Comparison of ENCODE assay signal across 18 cellular contexts in the genomic region with DNA sequence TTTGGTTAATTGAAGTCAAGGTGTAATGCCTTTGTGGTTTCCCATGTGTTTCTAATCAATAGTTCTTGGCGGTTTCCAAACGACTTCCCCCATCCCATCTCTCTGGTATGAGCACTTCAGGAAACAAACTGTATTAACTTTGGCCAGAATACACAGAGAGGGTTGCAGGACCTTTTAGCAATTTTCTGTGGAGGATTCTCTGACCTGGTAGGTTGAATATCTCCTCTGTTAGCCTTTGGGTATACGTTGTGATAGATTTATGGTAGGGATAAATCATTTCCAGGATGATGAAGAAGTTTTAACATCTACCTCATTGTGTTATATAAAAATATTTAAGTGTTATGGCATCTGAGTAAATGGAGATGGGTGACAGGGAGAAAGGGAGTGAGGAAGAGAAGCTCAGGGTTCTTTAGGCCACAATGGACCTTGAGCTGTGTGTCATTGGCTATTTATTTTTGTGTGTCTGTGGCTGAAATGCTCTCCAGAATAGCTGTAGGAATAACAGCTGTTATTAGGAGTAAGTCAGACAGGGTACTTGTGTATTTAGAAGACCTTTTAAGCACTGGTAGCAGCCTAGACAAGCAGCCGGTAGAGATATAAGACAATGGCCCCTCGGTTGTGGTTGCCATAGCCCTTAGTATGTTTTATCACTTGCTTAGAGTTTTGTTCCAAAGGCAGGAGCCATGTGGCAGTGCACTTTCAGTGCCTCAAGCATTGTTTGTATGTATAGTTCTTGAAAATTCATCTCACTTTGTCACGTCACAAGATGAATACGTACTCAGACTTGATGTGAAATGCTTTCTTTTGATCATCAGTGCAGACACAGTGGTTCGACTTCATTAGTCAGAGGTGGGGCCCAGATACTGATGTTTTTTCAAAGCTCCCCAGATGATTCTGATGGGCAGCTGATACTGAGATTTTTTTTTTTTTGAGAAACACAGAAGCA.
DNase-seq lines count a peak whose midpoint lies in the region; ATAC-seq and TF ChIP-seq lines count a peak whose summit lies in the region.
"Had no signal": no experiment of that assay in that cellular context is flagged by ENCODE, and none has a peak within 500 bp of the region (broad histone marks: within the 10 kb centered on the region; RNA-seq: fewer than 3 reads in every experiment).

No MANE protein-coding gene starts in this region.

- H3K4me1 ChIP-seq in RWPE2 (ENCODE audit: insufficient read depth, poor library complexity, severe bottlenecking) = peaks cover 47% of the 10 kb centered on the region
- H3K4me1 ChIP-seq: prostate gland had no signal

- peaks cover 74% of the 10 kb centered on the region for H3K4me1 Mint-ChIP-seq in neural crest cell

- TF ChIP-seq CTCF in RWPE2 (IDR thresholded peaks at IDR 0.05; ENCODE audit: poor library complexity, severe bottlenecking) (no peak), fibroblast of mammary gland (conservative IDR thresholded peaks at IDR 0.05; ENCODE audit: control insufficient read depth, insufficient read depth, low read depth, low read length) (no peak), neural crest cell (conservative IDR thresholded peaks at IDR 0.05) (no peak), GM13976 (IDR thresholded peaks at IDR 0.05; ENCODE audit: borderline replicate concordance, control extremely low read depth, extremely low read depth, insufficient read depth, missing control alignments) (no peak)

- no peak overlapping the region for H3K4me3 ChIP-seq in RWPE2 (ENCODE audit: severe bottlenecking)
- H3K4me3 ChIP-seq in fibroblast of mammary gland (ENCODE audit: control insufficient read depth, low read depth, low read length) = no peak overlapping the region
- H3K4me3 ChIP-seq: prostate gland, stomach had no signal

- no peak for ATAC-seq in RWPE2 (ENCODE audit: low read depth)
- no peak for ATAC-seq in HG03139 (IDR thresholded peaks at IDR 0.05; ENCODE audit: unreplicated experiment)
- ATAC-seq: left cardiac atrium had no signal

- H3K4me3 Mint-ChIP-seq in neural crest cell = no peak overlapping the region

- H3K27me3 ChIP-seq in RWPE2 (ENCODE audit: insufficient read depth, poor library complexity, severe bottlenecking) = no peaks in the 10 kb centered on the region
- H3K27me3 ChIP-seq: stomach had no signal

- no peaks in the 10 kb centered on the region for H3K36me3 ChIP-seq in RWPE2 (ENCODE audit: low read depth)
- H3K36me3 ChIP-seq: prostate gland, stomach, WERI-Rb-1 had no signal

- in situ Hi-C loops in Caki2 (cut with HindIII; ENCODE audit: low pct_unique_long_range_greater_than_20kb, low sequenced_read_pairs) = no loop called here
- in situ Hi-C loops in GM13976 (cut with MboI; ENCODE audit: low sequenced_read_pairs, unreplicated experiment) = loop anchor here (25.0 kb wide), 1 partner anchor 389 kb away; no protein-coding TSS in a partner anchor

- DNase-seq in Caki2 (ENCODE audit: low read depth) (peak; percentile 34), RWPE2 (ENCODE audit: low spot score) (no peak), fibroblast of mammary gland (ENCODE audit: low read depth) (peak; percentile 78), neural crest cell (ENCODE audit: low read depth, low spot score) (no peak), amygdala (lab: John Stamatoyannopoulos, UW) (no peak), GM13976 (ENCODE audit: low spot score) (no peak), NCI-H2171 treated with DMSO at 0.1 percent for 48 hours (lab: John Stamatoyannopoulos, UW) (no peak)
- DNase-seq: amniotic stem cell; cortex of kidney; H7; left cardiac atrium; NCI-H187 treated with DMSO at 0.1 percent for 48 hours; NCI-H526 treated with DMSO at 0.1 percent for 48 hours; stimulated activated CD4-positive, alpha-beta T cell treated with anti-CD3 and anti-CD28 coated beads, Interleukin-15, amount 100 ng/mL, for 24 hours; stomach; WERI-Rb-1 had no signal

- H3K9me3 Mint-ChIP-seq in neural crest cell = no peaks in the 10 kb centered on the region

- no peaks in the 10 kb centered on the region for H3K36me3 Mint-ChIP-seq in neural crest cell (ENCODE audit: low read depth)

- H3K27ac Mint-ChIP-seq in neural crest cell (ENCODE audit: unreplicated experiment) = peak overlapping the region; percentile 0

- H3K27me3 Mint-ChIP-seq in neural crest cell (ENCODE audit: low read depth) = no peaks in the 10 kb centered on the region

- H3K27ac ChIP-seq in RWPE2 (ENCODE audit: poor library complexity, severe bottlenecking) = peak overlapping the region; percentile 48
- H3K27ac ChIP-seq: prostate gland, stomach, WERI-Rb-1 had no signal

- no peaks in the 10 kb centered on the region for H3K9me3 ChIP-seq in RWPE2 (ENCODE audit: severe bottlenecking)
- H3K9me3 ChIP-seq: prostate gland, stomach had no signal

Comparison
In these comparisons a context has a peak if more than half of its experiments do, and no peak if none do; other contexts are left out.
1. DNase-seq: peak in Caki2 (single experiment) and fibroblast of mammary gland (single experiment); none in RWPE2 (single experiment), neural crest cell (single experiment), amygdala (0 of 56), GM13976 (single experiment) and NCI-H2171 treated with DMSO at 0.1 percent for 48 hours (single experiment).